8 cellular contexts compared by ENCODE assay signal in the genomic region with DNA sequence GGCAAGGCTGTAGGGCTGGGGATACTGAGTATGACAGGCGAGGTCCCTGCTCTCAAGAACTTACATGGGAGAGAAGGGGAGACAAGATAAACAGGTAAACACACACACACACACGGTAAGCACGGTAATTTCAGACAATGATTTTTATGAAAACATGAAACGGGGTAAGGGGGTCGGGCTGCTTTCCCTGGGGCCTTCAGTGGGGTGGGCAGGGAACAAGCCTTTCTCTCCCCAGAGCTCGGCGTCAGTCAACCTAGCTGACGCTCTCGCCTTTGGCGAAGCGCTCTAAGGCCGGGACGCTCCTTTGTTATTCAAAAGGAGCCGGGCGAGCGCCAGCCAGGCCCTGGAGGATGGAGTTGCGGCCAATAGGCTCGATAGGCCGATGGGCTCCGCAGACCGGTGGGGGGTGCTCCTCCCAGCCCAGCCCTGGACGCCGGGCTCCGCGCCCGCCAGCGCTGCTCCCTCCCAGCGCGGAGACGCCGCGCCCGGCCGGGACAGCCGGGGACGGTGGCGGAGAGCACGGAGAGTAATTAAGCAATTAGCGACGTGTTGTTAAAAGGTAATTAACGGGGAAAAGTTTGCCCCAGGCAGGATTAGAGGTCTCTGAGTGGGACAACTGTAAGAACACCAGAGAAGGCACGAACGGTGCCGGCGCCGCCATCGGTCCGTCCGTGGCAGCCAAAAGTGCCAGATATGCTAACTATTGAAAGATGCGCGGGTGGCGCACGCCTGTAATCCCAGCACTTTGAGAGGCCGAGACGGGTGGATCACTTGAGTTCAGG. TPM values are rescaled to one million over a fixed set of nuclear protein-coding genes. Genes with fewer than 3 reads are reported as not detected.
DNase-seq lines count a peak whose midpoint lies in the region; ATAC-seq and TF ChIP-seq lines count a peak whose summit lies in the region.

No MANE protein-coding gene starts in this region.

- H3K18ac ChIP-seq in IMR-90 (ENCODE audit: low read depth, low read length), result no peak overlapping the region

- TF ChIP-seq CTCF in IMR-90 (conservative IDR thresholded peaks at IDR 0.05; ENCODE audit: low read depth, low read length) (no peak), WI38 (IDR thresholded peaks at IDR 0.05; ENCODE audit: low read depth, low read length) (no peak), tibial artery (IDR thresholded peaks at IDR 0.05) (no peak)

- no peak overlapping the region for H2BK5ac ChIP-seq in IMR-90 (ENCODE audit: low read depth, low read length, poor library complexity, severe bottlenecking)

- peak overlapping the region; percentile 43; the same call in 1 of the 2 replicates for H3K9ac ChIP-seq in IMR-90 (ENCODE audit: low read depth, low read length)

- BruUV-seq in IMR-90 (replicated peaks; lab: Mats Ljungman, UMichigan), result no TSS peak

- peak overlapping the region; percentile 94 for H3K4me2 ChIP-seq in IMR-90 (ENCODE audit: low read depth, low read length)

- WGBS in IMR-90 (ENCODE audit: extremely low coverage in 2 of 2, insufficient read length in 1 of 2), 2 experiments, result 15% methylated on average over 30 of the region's 55 CpGs; no CpG with 5 or more reads in 1 of the 2 experiments
- WGBS in esophagus, 2 donors, result 1 to 2% methylated on average over 55 of the region's 55 CpGs

- H3K14ac ChIP-seq in IMR-90 (replicated peaks; ENCODE audit: low read depth, low read length), result no peak overlapping the region

- peaks cover 46% of the 10 kb centered on the region for H3K9me1 ChIP-seq in IMR-90 (ENCODE audit: insufficient read depth, low read length)

- H4K8ac ChIP-seq in IMR-90 (ENCODE audit: low read depth in 2 of 2, low read length in 2 of 2), result peak overlapping the region; percentile 14 to 68; a peak in 2 of 4 replicates

- no peak overlapping the region for H2AK5ac ChIP-seq in IMR-90 (ENCODE audit: low read depth, low read length)

- no peaks in the 10 kb centered on the region for H3K9me3 ChIP-seq in IMR-90 (ENCODE audit: control insufficient read depth, insufficient read depth, low read length)
- no peaks in the 10 kb centered on the region for H3K9me3 ChIP-seq in esophagus (ENCODE audit: control insufficient read depth in 2 of 2, insufficient read depth in 1 of 2, low read depth in 1 of 2, low read length in 1 of 2)
- no peaks in the 10 kb centered on the region for H3K9me3 ChIP-seq in tibial artery

- intact Hi-C loops in IMR-90 (cut with micrococcal nuclease), result no loop called here
- intact Hi-C loops in tibial artery (cut with DNase I; ENCODE audit: low total_unique reads), result loop anchor here (10.0 kb wide), 1 partner anchor 235 kb away; a partner anchor contains a TSS

- H3K4ac ChIP-seq in IMR-90 (ENCODE audit: low read depth, low read length), result peak overlapping the region; percentile 64

- no peak for TF ChIP-seq RAD21 in IMR-90 (IDR thresholded peaks at IDR 0.05; ENCODE audit: low read length)

- peak overlapping the region; percentile 65 for H3K4me3 ChIP-seq in IMR-90 (ENCODE audit: insufficient read depth, low read depth, low read length)
- peak overlapping the region; percentile 75 for H3K4me3 ChIP-seq in WI38 (ENCODE audit: low read depth, low read length)
- peak overlapping the region; percentile 52 to 58 for H3K4me3 ChIP-seq in esophagus (ENCODE audit: low read depth in 1 of 2, low read length in 2 of 2)
- H3K4me3 ChIP-seq in tibial artery, result peak overlapping the region; percentile 76 to 90

- H3K27me3 ChIP-seq in IMR-90 (ENCODE audit: control insufficient read depth, insufficient read depth, low read length), result no peaks in the 10 kb centered on the region
- no peaks in the 10 kb centered on the region for H3K27me3 ChIP-seq in esophagus (ENCODE audit: control insufficient read depth in 1 of 2, insufficient read depth in 2 of 2, low read length in 2 of 2)
- H3K27me3 ChIP-seq in tibial artery, result no peaks in the 10 kb centered on the region

- no peak overlapping the region for H4K5ac ChIP-seq in IMR-90 (ENCODE audit: low read depth, low read length)

- H3K27ac ChIP-seq in IMR-90 (ENCODE audit: insufficient read depth, low read length) (no peak overlapping the region), esophagus (ENCODE audit: low read depth in 2 of 2, low read length in 1 of 2) (peak overlapping the region; percentile 84 to 88), tibial artery (peak overlapping the region; percentile 96 to 99)

- in situ Hi-C loops in IMR-90 (cut with MboI; ENCODE audit: low sequenced_read_pairs), result no loop called here

- ATAC-seq in IMR-90 (ENCODE audit: low read depth), result peak; percentile 5
- ATAC-seq in GM21576 (IDR thresholded peaks at IDR 0.05; ENCODE audit: unreplicated experiment), result no peak

- H3K4me1 ChIP-seq in IMR-90 (ENCODE audit: control insufficient read depth, insufficient read depth, low read length) (peaks cover 37% of the 10 kb centered on the region), esophagus (ENCODE audit: control insufficient read depth in 2 of 2, insufficient read depth in 2 of 2, low read length in 1 of 2) (peaks cover 0 to 12% of the 10 kb centered on the region in 2 donors), tibial artery (peaks cover 0 to 31% (median 21%) of the 10 kb centered on the region in 4 donors)

- H3K79me1 ChIP-seq in IMR-90 (ENCODE audit: low read depth in 1 of 2, low read length in 2 of 2), result peaks cover 11 to 40% of the 10 kb centered on the region in 2 experiments; a peak in 2 of 4 replicates

- peak overlapping the region; percentile 20; the same call in 1 of the 3 replicates for H2BK15ac ChIP-seq in IMR-90 (ENCODE audit: low read depth, low read length)

- TF ChIP-seq POLR2A in IMR-90 (IDR thresholded peaks at IDR 0.05; ENCODE audit: low read depth, low read length), result no peak

- dilution Hi-C loops in IMR-90 (cut with HindIII; ENCODE audit: low sequenced_read_pairs, unreplicated experiment), result no loop called here

- peak overlapping the region; percentile 47 for H4K91ac ChIP-seq in IMR-90 (ENCODE audit: insufficient read depth, low read depth, low read length)

- POLR2A ChIA-PET in IMR-90 (lab: Charles Lee; ENCODE audit: unreplicated experiment), result no interaction called here

- CTCF ChIA-PET in IMR-90 (lab: Yijun Ruan, JAX), result no interaction called here

- no peaks in the 10 kb centered on the region for H3K36me3 ChIP-seq in IMR-90 (ENCODE audit: control insufficient read depth, insufficient read depth, low read length)
- H3K36me3 ChIP-seq in esophagus (ENCODE audit: control insufficient read depth in 2 of 2, insufficient read depth in 2 of 2, low read length in 1 of 2), result peaks cover 0 to 8% of the 10 kb centered on the region in 2 donors
- H3K36me3 ChIP-seq in tibial artery, result no peaks in the 10 kb centered on the region

- no peak overlapping the region for H2BK20ac ChIP-seq in IMR-90 (ENCODE audit: low read depth, low read length)

- peak; percentile 43 for DNase-seq in DMS114 treated with DMSO at 0.1 percent for 48 hours (lab: John Stamatoyannopoulos, UW; ENCODE audit: unreplicated experiment)
- DNase-seq in IMR-90, result peak; percentile 52
- DNase-seq in midbrain (lab: John Stamatoyannopoulos, UW), result peak; percentile 64
- peak; percentile 72 to 91 for DNase-seq in tibial artery
- DNase-seq in NCI-H1048 (lab: John Stamatoyannopoulos, UW), result no peak

- peak overlapping the region; percentile 97 for H2AFZ ChIP-seq in IMR-90 (replicated peaks; ENCODE audit: low read length, poor library complexity)

- H3K23ac ChIP-seq in IMR-90 (ENCODE audit: low read depth, low read length), result peak overlapping the region; percentile 70; the same call in 1 of the 2 replicates

- H2AK9ac ChIP-seq in IMR-90 (replicated peaks; ENCODE audit: low read depth, low read length, poor library complexity), result peak overlapping the region; percentile 73

- H4K20me1 ChIP-seq in IMR-90 (ENCODE audit: insufficient read depth, low read length), result peaks cover 13% of the 10 kb centered on the region; the same call in 1 of the 2 replicates

- H2BK120ac ChIP-seq in IMR-90 (ENCODE audit: low read depth, low read length), result peak overlapping the region; percentile 59; the same call in 1 of the 2 replicates

- H3K56ac ChIP-seq in IMR-90 (ENCODE audit: extremely low read depth, insufficient read depth, low read length), result peak overlapping the region; percentile 4; the same call in 1 of the 2 replicates

TF ChIP-seq in IMR-90, 13 proteins besides CTCF, POLR2A, EP300 and RAD21:
- TF ChIP-seq RCOR1 (IDR thresholded peaks at IDR 0.05; ENCODE audit: insufficient replicate concordance, low read length) (no peak), FOS (IDR thresholded peaks at IDR 0.05; ENCODE audit: low read depth, low read length) (no peak)
- TF ChIP-seq, protein P1, sequence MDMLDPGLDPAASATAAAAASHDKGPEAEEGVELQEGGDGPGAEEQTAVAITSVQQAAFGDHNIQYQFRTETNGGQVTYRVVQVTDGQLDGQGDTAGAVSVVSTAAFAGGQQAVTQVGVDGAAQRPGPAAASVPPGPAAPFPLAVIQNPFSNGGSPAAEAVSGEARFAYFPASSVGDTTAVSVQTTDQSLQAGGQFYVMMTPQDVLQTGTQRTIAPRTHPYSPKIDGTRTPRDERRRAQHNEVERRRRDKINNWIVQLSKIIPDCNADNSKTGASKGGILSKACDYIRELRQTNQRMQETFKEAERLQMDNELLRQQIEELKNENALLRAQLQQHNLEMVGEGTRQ (IDR thresholded peaks at IDR 0.05; ENCODE audit: low read depth, low read length), result no peak

RNA-seq across cellular contexts. Expression of a gene that starts 1.0 kb away (rescaled TPM):
- 1.7 and 2.2 TPM in 2 replicates for total RNA-seq in IMR-90 (2012; rRNA removed)
- polyA plus RNA-seq in IMR-90 (2012; rRNA removed) (1.3 and 2.6 TPM in 2 replicates), esophagus (1 to 10 TPM; 1.2 to 3.0 TPM)
- 0.66 and 2.2 TPM in 2 replicates for polyA plus RNA-seq in IMR-90 (2012; cell fraction: cytosol; rRNA removed)
- 2.8 and 5.6 TPM in 2 replicates for polyA plus RNA-seq in IMR-90 (2012; cell fraction: nucleus; rRNA removed; ENCODE audit: low replicate concordance)

RNA-seq across cellular contexts. Expression of a gene that starts 15.5 kb away (rescaled TPM):
- 10.9 and 14.2 TPM in 2 replicates for total RNA-seq in IMR-90 (2012; rRNA removed)
- polyA plus RNA-seq in IMR-90 (2012; rRNA removed) (4.4 and 5.7 TPM in 2 replicates), esophagus (1 to 10 TPM; 3.2 to 4.2 TPM)
- 1.1 and 1.5 TPM in 2 replicates for polyA plus RNA-seq in IMR-90 (2012; cell fraction: cytosol; rRNA removed)
- 3.2 and 8.6 TPM in 2 replicates for polyA plus RNA-seq in IMR-90 (2012; cell fraction: nucleus; rRNA removed; ENCODE audit: low replicate concordance)
